Comparison of ENCODE assay signal across 10 cellular contexts in genomic region chr13:36981156-36981743, GRCh38. TPM values are rescaled to one million over a fixed set of nuclear protein-coding genes. Genes with fewer than 3 reads are reported as not detected.
A peak's percentile ranks its signal among the peaks of the same experiment; 100 is the strongest.
DNase-seq lines count a peak whose midpoint lies in the region; ATAC-seq and TF ChIP-seq lines count a peak whose summit lies in the region.
"Had no signal": no experiment of that assay in that cellular context is flagged by ENCODE, and none has a peak within 500 bp of the region (broad histone marks: within the 10 kb centered on the region; RNA-seq: fewer than 3 reads in every experiment).

No MANE protein-coding gene starts in this region.

- H3K4me3 ChIP-seq in GM23338 = no peak overlapping the region
- no peak overlapping the region for H3K4me3 ChIP-seq in cardiac fibroblast (replicated peaks in 1 of 2; ENCODE audit: low read depth in 2 of 2, low read length in 2 of 2)
- no peak overlapping the region for H3K4me3 ChIP-seq in CD8-positive, alpha-beta memory T cell (ENCODE audit: low read length)
- H3K4me3 ChIP-seq: SJCRH30 had no signal

- H3K36me3 Mint-ChIP-seq in GM23338 (ENCODE audit: low read depth) = peaks cover 45% of the 10 kb centered on the region
- H3K36me3 Mint-ChIP-seq in mesothelial cell of epicardium = peaks cover 26% of the 10 kb centered on the region
- peaks cover 35% of the 10 kb centered on the region for H3K36me3 Mint-ChIP-seq in WTC11
- peaks cover 11 to 71% (median 11%) of the 10 kb centered on the region in 3 donors for H3K36me3 Mint-ChIP-seq in CD8-positive, alpha-beta memory T cell

- no peaks in the 10 kb centered on the region for H3K27me3 ChIP-seq in GM23338 (ENCODE audit: insufficient read depth)
- H3K27me3 ChIP-seq in CD8-positive, alpha-beta memory T cell (ENCODE audit: insufficient read depth, low read length, poor library complexity, severe bottlenecking) = no peaks in the 10 kb centered on the region
- H3K27me3 ChIP-seq: SJCRH30 had no signal

- TF ChIP-seq CTCF in GM23338 (conservative IDR thresholded peaks at IDR 0.05; ENCODE audit: low read depth in 2 of 2) (peak; percentile 45 to 62), cardiac fibroblast (IDR thresholded peaks at IDR 0.05; ENCODE audit: low read depth, low read length) (peak; percentile 24), mesothelial cell of epicardium (IDR thresholded peaks at IDR 0.05; ENCODE audit: unreplicated experiment) (peak; percentile 44), WTC11 (IDR thresholded peaks at IDR 0.05) (no peak)

- no peaks in the 10 kb centered on the region for H3K4me1 Mint-ChIP-seq in GM23338
- H3K4me1 Mint-ChIP-seq in mesothelial cell of epicardium = peaks cover 2% of the 10 kb centered on the region
- H3K4me1 Mint-ChIP-seq in WTC11 = no peaks in the 10 kb centered on the region
- H3K4me1 Mint-ChIP-seq in CD8-positive, alpha-beta memory T cell = peaks cover 0 to 3% (median 0%) of the 10 kb centered on the region in 3 donors

- no peak overlapping the region for H3K4me2 ChIP-seq in GM23338

- H3K27ac ChIP-seq in GM23338 (ENCODE audit: low read depth) = no peak overlapping the region
- no peak overlapping the region for H3K27ac ChIP-seq in CD8-positive, alpha-beta memory T cell (ENCODE audit: low read depth, low read length)
- H3K27ac ChIP-seq: parathyroid adenoma, SJCRH30 had no signal

- H4K20me1 ChIP-seq in GM23338 (replicated peaks; ENCODE audit: insufficient read depth) = no peaks in the 10 kb centered on the region

- DNase-seq in DMS 273 treated with DMSO at 0.1 percent for 48 hours (lab: John Stamatoyannopoulos, UW) = peak; percentile 24
- peak; percentile 56 for DNase-seq in GM23338 (ENCODE audit: low spot score)
- peak; percentile 16 for DNase-seq in NCI-H345 (lab: John Stamatoyannopoulos, UW)
- DNase-seq in cardiac fibroblast (ENCODE audit: low read depth in 2 of 2) = peak; percentile 78 to 80
- DNase-seq in mesothelial cell of epicardium (ENCODE audit: low spot score in 2 of 2, unreplicated experiment in 2 of 2) = no peak
- DNase-seq in WTC11 (ENCODE audit: low spot score) = no peak
- DNase-seq in CD8-positive, alpha-beta memory T cell = no peak

- ATAC-seq in GM23338 (no peak), WTC11 (no peak), HG02571 (IDR thresholded peaks at IDR 0.05; ENCODE audit: unreplicated experiment) (no peak)

- H3K9me3 Mint-ChIP-seq in GM23338 = no peaks in the 10 kb centered on the region; the same call in 2 of the 3 replicates
- no peaks in the 10 kb centered on the region for H3K9me3 Mint-ChIP-seq in mesothelial cell of epicardium
- peaks cover 6% of the 10 kb centered on the region; the same call in 1 of the 2 replicates for H3K9me3 Mint-ChIP-seq in WTC11
- H3K9me3 Mint-ChIP-seq in CD8-positive, alpha-beta memory T cell = no peaks in the 10 kb centered on the region

- no peaks in the 10 kb centered on the region for H3K4me1 ChIP-seq in GM23338 (ENCODE audit: insufficient read depth)
- H3K4me1 ChIP-seq in CD8-positive, alpha-beta memory T cell (ENCODE audit: insufficient read depth, low read length) = no peaks in the 10 kb centered on the region
- H3K4me1 ChIP-seq: parathyroid adenoma, SJCRH30 had no signal

- no peaks in the 10 kb centered on the region for H3K9me3 ChIP-seq in CD8-positive, alpha-beta memory T cell (ENCODE audit: low read length)
- H3K9me3 ChIP-seq: SJCRH30 had no signal

- H2AFZ ChIP-seq in GM23338 = no peak overlapping the region
- H2AFZ ChIP-seq: parathyroid adenoma had no signal

- H3K4me3 Mint-ChIP-seq in GM23338 = no peak overlapping the region
- H3K4me3 Mint-ChIP-seq in mesothelial cell of epicardium = no peak overlapping the region
- no peak overlapping the region for H3K4me3 Mint-ChIP-seq in WTC11
- no peak overlapping the region for H3K4me3 Mint-ChIP-seq in CD8-positive, alpha-beta memory T cell

- H3K9me2 ChIP-seq in GM23338 (ENCODE audit: insufficient read depth) = no peaks in the 10 kb centered on the region

- H3K27ac Mint-ChIP-seq in GM23338 = no peak overlapping the region
- H3K27ac Mint-ChIP-seq in mesothelial cell of epicardium = peak overlapping the region; percentile 1
- H3K27ac Mint-ChIP-seq in WTC11 = no peak overlapping the region
- H3K27ac Mint-ChIP-seq in CD8-positive, alpha-beta memory T cell = peak overlapping the region in 1 of 8 donors; percentile 26

- peaks cover 15% of the 10 kb centered on the region; the same call in 1 of the 2 replicates for H3K36me3 ChIP-seq in GM23338 (ENCODE audit: insufficient read depth)
- peaks cover 19% of the 10 kb centered on the region for H3K36me3 ChIP-seq in CD8-positive, alpha-beta memory T cell (ENCODE audit: insufficient read depth, low read length)

- POLR2A ChIA-PET in WTC11 (lab: Charles Lee) = interaction anchor here (1.1 kb wide), 1 partner anchor 19 kb away, joined by 3 read pairs; the partner anchor contains the start of gene EXOSC8
- POLR2A ChIA-PET in CD8-positive, alpha-beta memory T cell (lab: Charles Lee) = no interaction called here

- no peaks in the 10 kb centered on the region for H3F3A ChIP-seq in GM23338 (replicated peaks; ENCODE audit: low read depth)

- CTCF ChIA-PET in WTC11 (lab: Charles Lee) = interaction anchor here (0.7 to 2.2 kb wide), 15 partner anchors 9 to 528 kb away, joined by 3 to 14 read pairs (median 4); partner anchors contain the start of gene ALG5
- CTCF ChIA-PET in CD8-positive, alpha-beta memory T cell (lab: Charles Lee) = interaction anchor here (0.7 to 1.1 kb wide), 3 partner anchors 13 to 18 kb away, joined by 3 read pairs; partner anchors contain the start of gene ALG5

- no peaks in the 10 kb centered on the region for H3K79me2 ChIP-seq in GM23338 (replicated peaks; ENCODE audit: insufficient read depth)
- H3K79me2 ChIP-seq: parathyroid adenoma had no signal

- H3K27me3 Mint-ChIP-seq in GM23338 (ENCODE audit: insufficient read depth, low read depth, poor library complexity) (no peaks in the 10 kb centered on the region), mesothelial cell of epicardium (ENCODE audit: low read depth) (no peaks in the 10 kb centered on the region), WTC11 (ENCODE audit: low read depth) (no peaks in the 10 kb centered on the region)
- no peaks in the 10 kb centered on the region for H3K27me3 Mint-ChIP-seq in CD8-positive, alpha-beta memory T cell

TF ChIP-seq in GM23338, 12 proteins besides CTCF, POLR2A, EP300 and RAD21 (continues in another document):
- TF ChIP-seq POLR2AphosphoS5 (IDR thresholded peaks at IDR 0.05; ENCODE audit: low read depth) (no peak), JUNB (IDR thresholded peaks at IDR 0.05; ENCODE audit: unreplicated experiment) (no peak), CREB1 (CRISPR knock-in tag; IDR thresholded peaks at IDR 0.05; ENCODE audit: low read depth) (no peak), STAT1 (IDR thresholded peaks at IDR 0.05; ENCODE audit: unreplicated experiment) (no peak), ZNF114 (CRISPR knock-in tag; IDR thresholded peaks at IDR 0.05) (no peak), NANOG (IDR thresholded peaks at IDR 0.05; ENCODE audit: borderline replicate concordance) (no peak)

TF ChIP-seq in WTC11, 78 proteins besides CTCF, POLR2A, EP300 and RAD21 (continues in another document):
- TF ChIP-seq PRRX2 (CRISPR knock-in tag; IDR thresholded peaks at IDR 0.05) (no peak), CREM (CRISPR knock-in tag; IDR thresholded peaks at IDR 0.05) (no peak), PREB (CRISPR knock-in tag; IDR thresholded peaks at IDR 0.05; ENCODE audit: borderline replicate concordance) (no peak), NFE2L1 (CRISPR knock-in tag; IDR thresholded peaks at IDR 0.05) (no peak), ETV6 (CRISPR knock-in tag; IDR thresholded peaks at IDR 0.05) (no peak)

RNA-seq across cellular contexts. Expression of gene ALG5, which starts 17.9 kb away (rescaled TPM):
- 15.6 and 18.2 TPM in 2 replicates for total RNA-seq in GM23338 (2014; rRNA removed; shearing (Covaris generic))
- 27.9 and 34.0 TPM in 2 replicates for polyA plus RNA-seq in GM23338 (2016; fragmentation: Nextera tagmentation; extraction: Ambion mirVana)
- 27.1 to 30.7 TPM (median 27.2 TPM) in 3 replicates for total RNA-seq in mesothelial cell of epicardium
- total RNA-seq in WTC11 (2021) = 18.4 to 19.8 TPM (median 19.6 TPM) in 3 replicates
- total RNA-seq in CD8-positive, alpha-beta memory T cell = 10 to 100 TPM; 46.0 to 47.9 TPM
- polyA plus RNA-seq in CD8-positive, alpha-beta memory T cell = 85.0 TPM

RNA-seq across cellular contexts. Expression of gene EXOSC8, which starts 19.3 kb away (rescaled TPM):
- total RNA-seq in GM23338 (2014; rRNA removed; shearing (Covaris generic)) = 69.0 and 89.1 TPM in 2 replicates
- 194 and 238 TPM in 2 replicates for polyA plus RNA-seq in GM23338 (2016; fragmentation: Nextera tagmentation; extraction: Ambion mirVana)
- total RNA-seq in mesothelial cell of epicardium (47.6 to 55.7 TPM (median 51.0 TPM) in 3 replicates), WTC11 (2021) (76.6 to 81.6 TPM (median 78.6 TPM) in 3 replicates)
- 100 to 1,000 TPM; 148 to 153 TPM for total RNA-seq in CD8-positive, alpha-beta memory T cell
- 47.7 TPM for polyA plus RNA-seq in CD8-positive, alpha-beta memory T cell

Comparison
In these comparisons a context has a peak if more than half of its experiments do, and no peak if none do; other contexts are left out.
1. DNase-seq: peak in DMS 273 treated with DMSO at 0.1 percent for 48 hours (single experiment), GM23338 (single experiment), NCI-H345 (single experiment) and cardiac fibroblast (2 of 2); none in mesothelial cell of epicardium (0 of 2), WTC11 (single experiment) and CD8-positive, alpha-beta memory T cell (0 of 5).